In the genomic region with DNA sequence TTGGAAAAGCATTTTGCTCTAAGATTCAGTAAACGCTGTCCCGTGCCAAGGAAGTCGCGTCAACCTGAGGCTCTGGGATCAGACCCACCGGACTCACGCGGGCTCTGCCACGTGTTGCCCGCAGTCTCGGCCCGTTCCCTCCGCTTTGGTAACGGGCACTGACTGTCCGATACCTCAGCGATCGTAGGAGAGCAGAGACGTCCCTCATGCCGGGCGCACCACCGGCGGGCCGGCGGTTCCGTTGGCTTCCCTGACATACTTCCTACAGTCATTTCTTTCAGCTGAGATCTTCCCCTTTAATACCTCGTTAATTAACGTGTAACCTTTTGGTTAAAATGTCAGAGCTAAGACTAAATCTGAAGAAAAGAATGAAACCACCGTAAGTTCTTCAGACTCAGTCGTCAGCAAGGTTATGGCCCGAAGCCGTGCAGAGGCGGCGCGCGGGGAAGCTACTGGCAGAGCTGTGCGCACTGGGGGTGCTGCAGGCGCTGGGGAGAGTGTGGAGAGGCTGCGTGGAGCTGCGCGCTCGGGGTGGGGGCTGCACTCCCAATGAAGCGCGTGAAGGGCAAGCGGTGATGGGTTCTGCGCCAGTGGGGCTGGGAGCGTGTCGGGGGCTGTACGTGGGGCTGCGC, we compare ENCODE assay signal across 8 cellular contexts. TPM values are rescaled to one million over a fixed set of nuclear protein-coding genes. Genes with fewer than 3 reads are reported as not detected.
A peak's percentile ranks its signal among the peaks of the same experiment; 100 is the strongest.
DNase-seq lines count a peak whose midpoint lies in the region; FAIRE-seq and TF ChIP-seq lines count a peak whose summit lies in the region.
"Not testable (repeated sequence)": the region's sequence is repeated elsewhere in the genome, so short reads cannot be mapped to it uniquely, and the experiment has no call there.

No MANE protein-coding gene starts in this region.

- not testable (repeated sequence) for H3K4ac ChIP-seq in neuronal stem cell (ENCODE audit: low read length)

- H3K27me3 Mint-ChIP-seq in activated CD4-positive, alpha-beta T cell treated with anti-CD3 and anti-CD28 coated beads, Interleukin-2, amount 10 ng/mL, durations not matched to agents 7 days and 5 days, result peaks cover 28% of the 10 kb centered on the region

- TF ChIP-seq CTCF in brain microvascular endothelial cell (IDR thresholded peaks at IDR 0.05; ENCODE audit: low read depth, low read length, missing control alignments); fibroblast of pulmonary artery (IDR thresholded peaks at IDR 0.05; ENCODE audit: low read length, missing control alignments); kidney (IDR thresholded peaks at IDR 0.05; ENCODE audit: borderline replicate concordance, extremely low read depth, insufficient read depth): not testable (repeated sequence)

- peak; percentile 14 for DNase-seq in Ammon's horn (ENCODE audit: low spot score)
- peak; percentile 40 for DNase-seq in MG63
- peak; percentile 7 for DNase-seq in activated CD4-positive, alpha-beta T cell treated with anti-CD3 and anti-CD28 coated beads, Interleukin-2, amount 10 ng/mL, durations not matched to agents 7 days and 5 days
- DNase-seq in brain microvascular endothelial cell; neuronal stem cell (ENCODE audit: low spot score): not testable (repeated sequence)
- peak; percentile 16 for DNase-seq in fibroblast of pulmonary artery (ENCODE audit: low read depth)
- DNase-seq in kidney, result peak; percentile 49
- DNase-seq in stimulated activated CD4-positive, alpha-beta T cell treated with anti-CD3 and anti-CD28 coated beads, Interleukin-4, amount 100 ng/mL, for 4 hours, result peak; percentile 5 to 7

- WGBS in neuronal stem cell (ENCODE audit: extremely low coverage in 2 of 2, insufficient read length in 2 of 2, insufficient replicate concordance in 1 of 2), 2 donors, result no CpG with 5 or more reads among the region's 48 CpGs

- peak overlapping the region; percentile 8 for H3K4me3 Mint-ChIP-seq in activated CD4-positive, alpha-beta T cell treated with anti-CD3 and anti-CD28 coated beads, Interleukin-2, amount 10 ng/mL, durations not matched to agents 7 days and 5 days

- not testable (repeated sequence) for H3K9me3 Mint-ChIP-seq in activated CD4-positive, alpha-beta T cell treated with anti-CD3 and anti-CD28 coated beads, Interleukin-2, amount 10 ng/mL, durations not matched to agents 7 days and 5 days

- H3K36me3 ChIP-seq in MG63; brain microvascular endothelial cell (replicated peaks); kidney (ENCODE audit: control insufficient read depth in 1 of 2, insufficient read depth in 2 of 2, low read length in 2 of 2); neuronal stem cell (replicated peaks in 1 of 2; ENCODE audit: control insufficient read depth in 2 of 2, insufficient read depth in 2 of 2, low read length in 2 of 2): not testable (repeated sequence)

- CTCF ChIA-PET in activated CD4-positive, alpha-beta T cell treated with anti-CD3 and anti-CD28 coated beads, Interleukin-2, amount 10 ng/mL, durations not matched to agents 7 days and 5 days (lab: Charles Lee), result not testable (repeated sequence)

- POLR2A ChIA-PET in activated CD4-positive, alpha-beta T cell treated with anti-CD3 and anti-CD28 coated beads, Interleukin-2, amount 10 ng/mL, durations not matched to agents 7 days and 5 days (lab: Charles Lee), result not testable (repeated sequence)

- not testable (repeated sequence) for H3K4me1 Mint-ChIP-seq in activated CD4-positive, alpha-beta T cell treated with anti-CD3 and anti-CD28 coated beads, Interleukin-2, amount 10 ng/mL, durations not matched to agents 7 days and 5 days

- H3K36me3 Mint-ChIP-seq in activated CD4-positive, alpha-beta T cell treated with anti-CD3 and anti-CD28 coated beads, Interleukin-2, amount 10 ng/mL, durations not matched to agents 7 days and 5 days (ENCODE audit: low read depth), result not testable (repeated sequence)

- not testable (repeated sequence) for H3K9ac ChIP-seq in kidney (ENCODE audit: low read length in 2 of 2)
- H3K9ac ChIP-seq in neuronal stem cell (ENCODE audit: low read depth, low read length, poor library complexity), result peak overlapping the region; percentile 81

- peak overlapping the region; percentile 71 for H3K4me2 ChIP-seq in neuronal stem cell (ENCODE audit: insufficient read depth, low read length, poor library complexity, severe bottlenecking)

- peak overlapping the region; percentile 65 for H4K8ac ChIP-seq in neuronal stem cell (ENCODE audit: low read depth, low read length)

- not testable (repeated sequence) for H2AK5ac ChIP-seq in neuronal stem cell (ENCODE audit: low read depth, low read length)

- intact Hi-C loops in kidney (cut with DNase I), result not testable (repeated sequence)

- H3K79me1 ChIP-seq in neuronal stem cell (ENCODE audit: low read depth, low read length), result not testable (repeated sequence)

- in situ Hi-C loops in brain microvascular endothelial cell (cut with HindIII; ENCODE audit: low pct_ligation_motif_present, low sequenced_read_pairs), result not testable (repeated sequence)

- H3K27ac Mint-ChIP-seq in activated CD4-positive, alpha-beta T cell treated with anti-CD3 and anti-CD28 coated beads, Interleukin-2, amount 10 ng/mL, durations not matched to agents 7 days and 5 days, result not testable (repeated sequence)

- not testable (repeated sequence) for H2AFZ ChIP-seq in neuronal stem cell (ENCODE audit: low read length)

- not testable (repeated sequence) for H2BK5ac ChIP-seq in neuronal stem cell (ENCODE audit: low read length)

- H3K4me3 ChIP-seq in MG63 (peak overlapping the region; percentile 52), brain microvascular endothelial cell (ENCODE audit: low read depth, low read length) (peak overlapping the region; percentile 50), fibroblast of pulmonary artery (replicated peaks; ENCODE audit: low read depth, low read length) (peak overlapping the region; percentile 33), kidney (ENCODE audit: low read length in 2 of 2) (peak overlapping the region; percentile 39 to 68), neuronal stem cell (ENCODE audit: low read length in 2 of 2) (peak overlapping the region in 1 of 2 donors; percentile 82)

- H2BK120ac ChIP-seq in neuronal stem cell (ENCODE audit: low read depth, low read length), result not testable (repeated sequence)

- H3K27me3 ChIP-seq in MG63; neuronal stem cell (ENCODE audit: control insufficient read depth in 3 of 3, insufficient read depth in 3 of 3, low read depth in 1 of 3, low read length in 3 of 3): not testable (repeated sequence)
- H3K27me3 ChIP-seq in brain microvascular endothelial cell (replicated peaks), result peaks cover 12% of the 10 kb centered on the region

- H2BK12ac ChIP-seq in neuronal stem cell (ENCODE audit: low read length), result not testable (repeated sequence)

- H2BK15ac ChIP-seq in neuronal stem cell (ENCODE audit: low read length), result not testable (repeated sequence)

- H3K9me3 ChIP-seq in MG63; kidney (ENCODE audit: control insufficient read depth in 1 of 2, low read length in 2 of 2); neuronal stem cell (replicated peaks in 1 of 2; ENCODE audit: control insufficient read depth in 2 of 2, insufficient read depth in 1 of 2, low read depth in 1 of 2, low read length in 2 of 2): not testable (repeated sequence)

- peak overlapping the region; percentile 57 for H3K18ac ChIP-seq in neuronal stem cell (ENCODE audit: low read length)

- H3K23ac ChIP-seq in neuronal stem cell (ENCODE audit: low read depth, low read length, poor library complexity), result not testable (repeated sequence)

- not testable (repeated sequence) for FAIRE-seq in kidney (lab: Jason Lieb, UNC)

- not testable (repeated sequence) for H3K14ac ChIP-seq in neuronal stem cell (ENCODE audit: low read length)

- H3K4me1 ChIP-seq in kidney (ENCODE audit: control insufficient read depth in 1 of 2, insufficient read depth in 1 of 2, low read depth in 1 of 2, low read length in 2 of 2); neuronal stem cell (ENCODE audit: control insufficient read depth in 2 of 2, insufficient read depth in 1 of 2, low read depth in 1 of 2, low read length in 2 of 2): not testable (repeated sequence)

- H3K27ac ChIP-seq in brain microvascular endothelial cell; kidney (ENCODE audit: low read depth in 2 of 2, low read length in 2 of 2); neuronal stem cell (replicated peaks; ENCODE audit: low read length): not testable (repeated sequence)

- H4K91ac ChIP-seq in neuronal stem cell (ENCODE audit: low read depth, low read length, poor library complexity), result not testable (repeated sequence)

RNA-seq across cellular contexts. Expression of gene STEAP1, which starts 35.6 kb away (rescaled TPM):
- 30.1 and 80.7 TPM in 2 replicates for total RNA-seq in MG63 (2014; rRNA removed; shearing (Covaris generic); ENCODE audit: low replicate concordance)
- total RNA-seq in activated CD4-positive, alpha-beta T cell treated with anti-CD3 and anti-CD28 coated beads, Interleukin-2, amount 10 ng/mL, durations not matched to agents 7 days and 5 days, result not detected
- 4.4 TPM for total RNA-seq in kidney
- 6.3 TPM for polyA plus RNA-seq in kidney (ENCODE audit: insufficient read depth, low read depth, low replicate concordance)
- polyA plus RNA-seq in neuronal stem cell (2013, experiment 1 of 2), result 2.0 TPM
- polyA plus RNA-seq in neuronal stem cell (2013, experiment 2 of 2), result 1.9 TPM
